Comparison of ENCODE assay signal across 1 cellular context in the genomic region with DNA sequence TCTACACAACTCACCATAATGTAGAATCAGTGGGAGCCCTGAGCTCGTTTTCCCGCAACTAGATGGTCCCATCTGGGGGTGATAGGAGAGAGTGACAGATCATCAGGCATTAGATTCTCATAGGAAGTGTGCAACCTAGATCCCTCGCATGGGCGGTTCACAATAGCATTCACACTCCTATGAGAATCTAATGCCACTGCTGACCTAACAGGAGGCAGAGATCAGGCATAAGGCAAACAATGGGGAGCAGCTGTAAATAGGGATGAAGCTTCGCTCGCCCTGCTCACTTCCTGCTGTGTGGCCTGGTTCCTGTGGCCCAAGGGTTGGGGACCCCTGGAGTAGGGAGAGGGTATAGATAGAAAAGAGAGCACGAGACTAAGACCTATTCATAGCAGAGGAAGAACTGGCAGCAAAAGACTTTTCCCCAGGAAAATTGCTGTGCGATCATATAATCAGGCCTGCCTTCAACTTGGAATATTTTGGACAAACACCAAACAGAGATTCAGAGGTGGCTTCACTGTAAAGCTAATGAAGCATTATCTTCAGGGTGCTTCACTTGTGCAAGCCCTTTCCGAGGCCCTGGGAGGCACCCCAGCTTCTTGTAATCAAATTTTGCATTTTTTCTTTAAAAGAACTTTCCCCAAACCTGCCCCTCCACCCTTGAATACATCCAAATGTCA.
A peak's percentile ranks its signal among the peaks of the same experiment; 100 is the strongest.
TF ChIP-seq lines count a peak whose summit lies in the region.

No MANE protein-coding gene starts in this region.

TF ChIP-seq in HepG2, 621 proteins besides CTCF, POLR2A, EP300 and RAD21 (continued from another document and continues in another):
- TF ChIP-seq ZNF589 (CRISPR knock-in tag; conservative IDR thresholded peaks at IDR 0.05) = 0 out of 2 replicates have a peak, but pooled peaks have one; percentile 24
- no peak; the same call in 1 of the 2 replicates for TF ChIP-seq ZFP36L1 (CRISPR knock-in tag; IDR thresholded peaks at IDR 0.05)
- TF ChIP-seq, protein P1, sequence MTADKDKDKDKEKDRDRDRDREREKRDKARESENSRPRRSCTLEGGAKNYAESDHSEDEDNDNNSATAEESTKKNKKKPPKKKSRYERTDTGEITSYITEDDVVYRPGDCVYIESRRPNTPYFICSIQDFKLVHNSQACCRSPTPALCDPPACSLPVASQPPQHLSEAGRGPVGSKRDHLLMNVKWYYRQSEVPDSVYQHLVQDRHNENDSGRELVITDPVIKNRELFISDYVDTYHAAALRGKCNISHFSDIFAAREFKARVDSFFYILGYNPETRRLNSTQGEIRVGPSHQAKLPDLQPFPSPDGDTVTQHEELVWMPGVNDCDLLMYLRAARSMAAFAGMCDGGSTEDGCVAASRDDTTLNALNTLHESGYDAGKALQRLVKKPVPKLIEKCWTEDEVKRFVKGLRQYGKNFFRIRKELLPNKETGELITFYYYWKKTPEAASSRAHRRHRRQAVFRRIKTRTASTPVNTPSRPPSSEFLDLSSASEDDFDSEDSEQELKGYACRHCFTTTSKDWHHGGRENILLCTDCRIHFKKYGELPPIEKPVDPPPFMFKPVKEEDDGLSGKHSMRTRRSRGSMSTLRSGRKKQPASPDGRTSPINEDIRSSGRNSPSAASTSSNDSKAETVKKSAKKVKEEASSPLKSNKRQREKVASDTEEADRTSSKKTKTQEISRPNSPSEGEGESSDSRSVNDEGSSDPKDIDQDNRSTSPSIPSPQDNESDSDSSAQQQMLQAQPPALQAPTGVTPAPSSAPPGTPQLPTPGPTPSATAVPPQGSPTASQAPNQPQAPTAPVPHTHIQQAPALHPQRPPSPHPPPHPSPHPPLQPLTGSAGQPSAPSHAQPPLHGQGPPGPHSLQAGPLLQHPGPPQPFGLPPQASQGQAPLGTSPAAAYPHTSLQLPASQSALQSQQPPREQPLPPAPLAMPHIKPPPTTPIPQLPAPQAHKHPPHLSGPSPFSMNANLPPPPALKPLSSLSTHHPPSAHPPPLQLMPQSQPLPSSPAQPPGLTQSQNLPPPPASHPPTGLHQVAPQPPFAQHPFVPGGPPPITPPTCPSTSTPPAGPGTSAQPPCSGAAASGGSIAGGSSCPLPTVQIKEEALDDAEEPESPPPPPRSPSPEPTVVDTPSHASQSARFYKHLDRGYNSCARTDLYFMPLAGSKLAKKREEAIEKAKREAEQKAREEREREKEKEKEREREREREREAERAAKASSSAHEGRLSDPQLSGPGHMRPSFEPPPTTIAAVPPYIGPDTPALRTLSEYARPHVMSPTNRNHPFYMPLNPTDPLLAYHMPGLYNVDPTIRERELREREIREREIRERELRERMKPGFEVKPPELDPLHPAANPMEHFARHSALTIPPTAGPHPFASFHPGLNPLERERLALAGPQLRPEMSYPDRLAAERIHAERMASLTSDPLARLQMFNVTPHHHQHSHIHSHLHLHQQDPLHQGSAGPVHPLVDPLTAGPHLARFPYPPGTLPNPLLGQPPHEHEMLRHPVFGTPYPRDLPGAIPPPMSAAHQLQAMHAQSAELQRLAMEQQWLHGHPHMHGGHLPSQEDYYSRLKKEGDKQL (CRISPR knock-in tag; IDR thresholded peaks at IDR 0.05; ENCODE audit: low read depth) = no peak
- TF ChIP-seq, protein P2, sequence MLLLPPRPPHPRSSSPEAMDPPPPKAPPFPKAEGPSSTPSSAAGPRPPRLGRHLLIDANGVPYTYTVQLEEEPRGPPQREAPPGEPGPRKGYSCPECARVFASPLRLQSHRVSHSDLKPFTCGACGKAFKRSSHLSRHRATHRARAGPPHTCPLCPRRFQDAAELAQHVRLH (CRISPR knock-in tag; IDR thresholded peaks at IDR 0.05; ENCODE audit: borderline replicate concordance, low read depth) = peak; percentile 43; the same call in 1 of the 2 replicates
- TF ChIP-seq PRPF4 (IDR thresholded peaks at IDR 0.05; ENCODE audit: low read depth, low read length, poor library complexity, severe bottlenecking) = no peak
- TF ChIP-seq ZNF563 (CRISPR knock-in tag; IDR thresholded peaks at IDR 0.05) = no peak
- no peak for TF ChIP-seq ZNF891 (CRISPR knock-in tag; IDR thresholded peaks at IDR 0.05)
- TF ChIP-seq, protein P3, sequence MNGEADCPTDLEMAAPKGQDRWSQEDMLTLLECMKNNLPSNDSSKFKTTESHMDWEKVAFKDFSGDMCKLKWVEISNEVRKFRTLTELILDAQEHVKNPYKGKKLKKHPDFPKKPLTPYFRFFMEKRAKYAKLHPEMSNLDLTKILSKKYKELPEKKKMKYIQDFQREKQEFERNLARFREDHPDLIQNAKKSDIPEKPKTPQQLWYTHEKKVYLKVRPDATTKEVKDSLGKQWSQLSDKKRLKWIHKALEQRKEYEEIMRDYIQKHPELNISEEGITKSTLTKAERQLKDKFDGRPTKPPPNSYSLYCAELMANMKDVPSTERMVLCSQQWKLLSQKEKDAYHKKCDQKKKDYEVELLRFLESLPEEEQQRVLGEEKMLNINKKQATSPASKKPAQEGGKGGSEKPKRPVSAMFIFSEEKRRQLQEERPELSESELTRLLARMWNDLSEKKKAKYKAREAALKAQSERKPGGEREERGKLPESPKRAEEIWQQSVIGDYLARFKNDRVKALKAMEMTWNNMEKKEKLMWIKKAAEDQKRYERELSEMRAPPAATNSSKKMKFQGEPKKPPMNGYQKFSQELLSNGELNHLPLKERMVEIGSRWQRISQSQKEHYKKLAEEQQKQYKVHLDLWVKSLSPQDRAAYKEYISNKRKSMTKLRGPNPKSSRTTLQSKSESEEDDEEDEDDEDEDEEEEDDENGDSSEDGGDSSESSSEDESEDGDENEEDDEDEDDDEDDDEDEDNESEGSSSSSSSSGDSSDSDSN (CRISPR knock-in tag; IDR thresholded peaks at IDR 0.05) = no peak; the same call in 1 of the 2 replicates
- peak; percentile 66 for TF ChIP-seq HOXA3 (CRISPR knock-in tag; IDR thresholded peaks at IDR 0.05)
- no peak for TF ChIP-seq CEBPB (IDR thresholded peaks at IDR 0.05; ENCODE audit: borderline replicate concordance, low read depth, low read length)
- no peak for TF ChIP-seq SRSF9 (IDR thresholded peaks at IDR 0.05; ENCODE audit: borderline replicate concordance, insufficient read depth, low read depth, low read length, poor library complexity, severe bottlenecking)
- no peak for TF ChIP-seq SRF (IDR thresholded peaks at IDR 0.05; ENCODE audit: low read depth, low read length)
- TF ChIP-seq PRMT3 (CRISPR knock-in tag; IDR thresholded peaks at IDR 0.05; ENCODE audit: borderline replicate concordance, low read depth) = no peak
- peak; percentile 0; the same call in 1 of the 2 replicates for TF ChIP-seq SMC3 (IDR thresholded peaks at IDR 0.05; ENCODE audit: low read length)
- TF ChIP-seq MTA1 (CRISPR knock-in tag; IDR thresholded peaks at IDR 0.05; ENCODE audit: borderline replicate concordance) = no peak
- TF ChIP-seq CHD4 (IDR thresholded peaks at IDR 0.05; ENCODE audit: borderline replicate concordance, low read length) = no peak
- TF ChIP-seq, protein P4, sequence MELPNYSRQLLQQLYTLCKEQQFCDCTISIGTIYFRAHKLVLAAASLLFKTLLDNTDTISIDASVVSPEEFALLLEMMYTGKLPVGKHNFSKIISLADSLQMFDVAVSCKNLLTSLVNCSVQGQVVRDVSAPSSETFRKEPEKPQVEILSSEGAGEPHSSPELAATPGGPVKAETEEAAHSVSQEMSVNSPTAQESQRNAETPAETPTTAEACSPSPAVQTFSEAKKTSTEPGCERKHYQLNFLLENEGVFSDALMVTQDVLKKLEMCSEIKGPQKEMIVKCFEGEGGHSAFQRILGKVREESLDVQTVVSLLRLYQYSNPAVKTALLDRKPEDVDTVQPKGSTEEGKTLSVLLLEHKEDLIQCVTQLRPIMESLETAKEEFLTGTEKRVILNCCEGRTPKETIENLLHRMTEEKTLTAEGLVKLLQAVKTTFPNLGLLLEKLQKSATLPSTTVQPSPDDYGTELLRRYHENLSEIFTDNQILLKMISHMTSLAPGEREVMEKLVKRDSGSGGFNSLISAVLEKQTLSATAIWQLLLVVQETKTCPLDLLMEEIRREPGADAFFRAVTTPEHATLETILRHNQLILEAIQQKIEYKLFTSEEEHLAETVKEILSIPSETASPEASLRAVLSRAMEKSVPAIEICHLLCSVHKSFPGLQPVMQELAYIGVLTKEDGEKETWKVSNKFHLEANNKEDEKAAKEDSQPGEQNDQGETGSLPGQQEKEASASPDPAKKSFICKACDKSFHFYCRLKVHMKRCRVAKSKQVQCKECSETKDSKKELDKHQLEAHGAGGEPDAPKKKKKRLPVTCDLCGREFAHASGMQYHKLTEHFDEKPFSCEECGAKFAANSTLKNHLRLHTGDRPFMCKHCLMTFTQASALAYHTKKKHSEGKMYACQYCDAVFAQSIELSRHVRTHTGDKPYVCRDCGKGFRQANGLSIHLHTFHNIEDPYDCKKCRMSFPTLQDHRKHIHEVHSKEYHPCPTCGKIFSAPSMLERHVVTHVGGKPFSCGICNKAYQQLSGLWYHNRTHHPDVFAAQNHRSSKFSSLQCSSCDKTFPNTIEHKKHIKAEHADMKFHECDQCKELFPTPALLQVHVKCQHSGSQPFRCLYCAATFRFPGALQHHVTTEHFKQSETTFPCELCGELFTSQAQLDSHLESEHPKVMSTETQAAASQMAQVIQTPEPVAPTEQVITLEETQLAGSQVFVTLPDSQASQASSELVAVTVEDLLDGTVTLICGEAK (IDR thresholded peaks at IDR 0.05) = no peak
- TF ChIP-seq, protein P4 (CRISPR knock-in tag; IDR thresholded peaks at IDR 0.05) = 0 out of 2 replicates have a peak, but pooled peaks have one; percentile 29
- TF ChIP-seq FOXC1 (CRISPR knock-in tag; IDR thresholded peaks at IDR 0.05; ENCODE audit: borderline replicate concordance) = peak; percentile 46
- no peak for TF ChIP-seq ARID2 (CRISPR knock-in tag; IDR thresholded peaks at IDR 0.05; ENCODE audit: borderline replicate concordance)
- no peak for TF ChIP-seq KDM6A (CRISPR knock-in tag; IDR thresholded peaks at IDR 0.05; ENCODE audit: low read depth)
- TF ChIP-seq FOXM1 (CRISPR knock-in tag; IDR thresholded peaks at IDR 0.05) = no peak
- no peak for TF ChIP-seq JUND (CRISPR knock-in tag; IDR thresholded peaks at IDR 0.05)
- TF ChIP-seq TGIF2 (CRISPR knock-in tag; IDR thresholded peaks at IDR 0.05) = no peak
- no peak for TF ChIP-seq ZNF615 (CRISPR knock-in tag; IDR thresholded peaks at IDR 0.05; ENCODE audit: borderline replicate concordance)
- no peak for TF ChIP-seq TSC22D2 (CRISPR knock-in tag; IDR thresholded peaks at IDR 0.05; ENCODE audit: borderline replicate concordance)
- TF ChIP-seq, protein P5, sequence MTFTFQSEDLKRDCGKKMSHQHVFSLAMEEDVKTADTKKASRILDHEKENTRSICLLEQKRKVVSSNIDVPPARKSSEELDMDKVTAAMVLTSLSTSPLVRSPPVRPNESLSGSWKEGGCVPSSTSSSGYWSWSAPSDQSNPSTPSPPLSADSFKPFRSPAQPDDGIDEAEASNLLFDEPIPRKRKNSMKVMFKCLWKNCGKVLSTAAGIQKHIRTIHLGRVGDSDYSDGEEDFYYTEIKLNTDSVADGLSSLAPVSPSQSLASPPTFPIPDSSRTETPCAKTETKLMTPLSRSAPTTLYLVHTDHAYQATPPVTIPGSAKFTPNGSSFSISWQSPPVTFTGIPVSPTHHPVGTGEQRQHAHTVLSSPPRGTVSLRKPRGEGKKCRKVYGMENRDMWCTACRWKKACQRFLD (CRISPR knock-in tag; IDR thresholded peaks at IDR 0.05; ENCODE audit: borderline replicate concordance) = no peak
- TF ChIP-seq ZNF20 (CRISPR knock-in tag; IDR thresholded peaks at IDR 0.05) = no peak; the same call in 1 of the 2 replicates
- TF ChIP-seq, protein P6, sequence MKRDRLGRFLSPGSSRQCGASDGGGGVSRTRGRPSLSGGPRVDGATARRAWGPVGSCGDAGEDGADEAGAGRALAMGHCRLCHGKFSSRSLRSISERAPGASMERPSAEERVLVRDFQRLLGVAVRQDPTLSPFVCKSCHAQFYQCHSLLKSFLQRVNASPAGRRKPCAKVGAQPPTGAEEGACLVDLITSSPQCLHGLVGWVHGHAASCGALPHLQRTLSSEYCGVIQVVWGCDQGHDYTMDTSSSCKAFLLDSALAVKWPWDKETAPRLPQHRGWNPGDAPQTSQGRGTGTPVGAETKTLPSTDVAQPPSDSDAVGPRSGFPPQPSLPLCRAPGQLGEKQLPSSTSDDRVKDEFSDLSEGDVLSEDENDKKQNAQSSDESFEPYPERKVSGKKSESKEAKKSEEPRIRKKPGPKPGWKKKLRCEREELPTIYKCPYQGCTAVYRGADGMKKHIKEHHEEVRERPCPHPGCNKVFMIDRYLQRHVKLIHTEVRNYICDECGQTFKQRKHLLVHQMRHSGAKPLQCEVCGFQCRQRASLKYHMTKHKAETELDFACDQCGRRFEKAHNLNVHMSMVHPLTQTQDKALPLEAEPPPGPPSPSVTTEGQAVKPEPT (CRISPR knock-in tag; IDR thresholded peaks at IDR 0.05; ENCODE audit: low read depth) = no peak
